Comparison of ENCODE assay signal across 11 cellular contexts in genomic region chr6:44275749-44276648, GRCh38. TPM values are rescaled to one million over a fixed set of nuclear protein-coding genes. Genes with fewer than 3 reads are reported as not detected.
DNase-seq lines count a peak whose midpoint lies in the region; ATAC-seq and TF ChIP-seq lines count a peak whose summit lies in the region.
"Had no signal": no experiment of that assay in that cellular context is flagged by ENCODE, and none has a peak within 500 bp of the region (broad histone marks: within the 10 kb centered on the region; RNA-seq: fewer than 3 reads in every experiment).

No MANE protein-coding gene starts in this region.

- H3K27me3 Mint-ChIP-seq in effector memory CD8-positive, alpha-beta T cell: peaks cover 71 to 88% of the 10 kb centered on the region in 2 donors
- H3K27me3 Mint-ChIP-seq in naive thymus-derived CD8-positive, alpha-beta T cell: peaks cover 31 to 75% (median 57%) of the 10 kb centered on the region in 5 donors

- no peaks in the 10 kb centered on the region for H3K36me3 ChIP-seq in HUES6 (ENCODE audit: control insufficient read depth, insufficient read depth, low read length)

- H3K4me1 ChIP-seq in HUES6 (ENCODE audit: control insufficient read depth, insufficient read depth, low read length): peaks cover 13% of the 10 kb centered on the region

- H3K4me3 Mint-ChIP-seq in effector memory CD8-positive, alpha-beta T cell: no peak overlapping the region
- H3K4me3 Mint-ChIP-seq in naive thymus-derived CD8-positive, alpha-beta T cell: peak overlapping the region in 4 of 10 donors; percentile 7 to 58 (median 30)

- peaks cover 6% of the 10 kb centered on the region for H3K36me3 Mint-ChIP-seq in effector memory CD8-positive, alpha-beta T cell (ENCODE audit: insufficient read depth)
- H3K36me3 Mint-ChIP-seq in naive thymus-derived CD8-positive, alpha-beta T cell: peaks cover 0 to 2% (median 0%) of the 10 kb centered on the region in 3 donors

- no peak overlapping the region for H3K27ac Mint-ChIP-seq in effector memory CD8-positive, alpha-beta T cell
- H3K27ac Mint-ChIP-seq in naive thymus-derived CD8-positive, alpha-beta T cell: no peak overlapping the region

- H3K9ac ChIP-seq in HUES6 (ENCODE audit: low read length): peak overlapping the region; percentile 18

- H3K4me3 ChIP-seq in AG04450 (ENCODE audit: low read depth, low read length) (0 out of 2 replicates have a peak overlapping the region, but pooled peaks have one; percentile 10), HUES6 (ENCODE audit: low read depth, low read length) (peak overlapping the region; percentile 48)

- no peak for DNase-seq in AG04450 (ENCODE audit: low read depth, low spot score)
- DNase-seq in effector memory CD8-positive, alpha-beta T cell: no peak
- DNase-seq in naive thymus-derived CD8-positive, alpha-beta T cell: peak in 2 of 10 donors; percentile 35 to 41
- DNase-seq in mucosa of gallbladder (ENCODE audit: low spot score): no peak
- DNase-seq in T-helper 1 cell: no peak
- DNase-seq in activated gamma-delta T cell treated with Interleukin-2 at 50 U/mL for 16 hours: no peak
- DNase-seq in NCI-H82 (lab: John Stamatoyannopoulos, UW): no peak
- DNase-seq: DND-41, NCI-H524 had no signal

- H3K27ac ChIP-seq in AG04450 (ENCODE audit: low read depth, low read length): no peak overlapping the region
- H3K27ac ChIP-seq in HUES6 (ENCODE audit: low read depth, low read length): no peak overlapping the region

- peak; percentile 78 for ATAC-seq in effector memory CD8-positive, alpha-beta T cell (replicated peaks)
- ATAC-seq in naive thymus-derived CD8-positive, alpha-beta T cell: peak; percentile 83 to 86

- POLR2A ChIA-PET in AG04450 (lab: Yijun Ruan, JAX): no interaction called here
- POLR2A ChIA-PET in naive thymus-derived CD8-positive, alpha-beta T cell (lab: Charles Lee): interaction anchor here (0.5 kb wide), 1 partner anchor 17 kb away, joined by 8 read pairs; no protein-coding TSS in a partner anchor

- H3K9me3 ChIP-seq in AG04450 (ENCODE audit: control insufficient read depth, insufficient read depth, low read length): peaks cover 5% of the 10 kb centered on the region; the same call in 1 of the 2 replicates
- no peaks in the 10 kb centered on the region for H3K9me3 ChIP-seq in HUES6 (ENCODE audit: control insufficient read depth, insufficient read depth, low read depth, low read length)

- CTCF ChIA-PET in AG04450 (lab: Charles Lee): interaction anchor here (0.6 kb wide), 1 partner anchor 9 kb away, joined by 4 read pairs; no protein-coding TSS in a partner anchor

- TF ChIP-seq CTCF in AG04450 (IDR thresholded peaks at IDR 0.05; ENCODE audit: low read depth, low read length): no peak

- peaks cover 76% of the 10 kb centered on the region for H3K27me3 ChIP-seq in AG04450 (ENCODE audit: control insufficient read depth, insufficient read depth, low read length)
- peaks cover 100% of the 10 kb centered on the region for H3K27me3 ChIP-seq in HUES6 (ENCODE audit: control insufficient read depth, insufficient read depth, low read length)

- H3K4me1 Mint-ChIP-seq in effector memory CD8-positive, alpha-beta T cell (ENCODE audit: low read depth in 2 of 2): peaks cover 4 to 5% of the 10 kb centered on the region in 2 donors
- peaks cover 5 to 15% (median 10%) of the 10 kb centered on the region in 4 donors for H3K4me1 Mint-ChIP-seq in naive thymus-derived CD8-positive, alpha-beta T cell

- no peaks in the 10 kb centered on the region for H3K9me3 Mint-ChIP-seq in effector memory CD8-positive, alpha-beta T cell
- H3K9me3 Mint-ChIP-seq in naive thymus-derived CD8-positive, alpha-beta T cell: no peaks in the 10 kb centered on the region

RNA-seq across cellular contexts. Expression of gene TMEM151B, which starts 5.7 kb away (rescaled TPM):
- not detected in 2 replicates for polyA plus RNA-seq in AG04450 (2011; rRNA removed)
- polyA minus RNA-seq in AG04450 (2011; rRNA and poly(A)+ RNA removed): not detected in 2 replicates
- not detected for total RNA-seq in naive thymus-derived CD8-positive, alpha-beta T cell
- not detected for polyA plus RNA-seq in naive thymus-derived CD8-positive, alpha-beta T cell
- total RNA-seq in mucosa of gallbladder: 0.12 TPM
- total RNA-seq: mononuclear cell had no signal

RNA-seq across cellular contexts. Expression of gene NFKBIE, which starts 10.6 kb away (rescaled TPM):
- polyA plus RNA-seq in AG04450 (2011; rRNA removed): 13.7 and 17.0 TPM in 2 replicates
- 6.4 and 9.4 TPM in 2 replicates for polyA minus RNA-seq in AG04450 (2011; rRNA and poly(A)+ RNA removed)
- total RNA-seq in naive thymus-derived CD8-positive, alpha-beta T cell: 10 to 100 TPM; 11.4 to 14.4 TPM
- 1 to 10 TPM; 2.7 to 4.1 (median 3.6) TPM for polyA plus RNA-seq in naive thymus-derived CD8-positive, alpha-beta T cell
- 10.9 TPM for total RNA-seq in mucosa of gallbladder

RNA-seq across cellular contexts. Expression of gene SLC35B2, which starts 18.7 kb away (rescaled TPM):
- 83.5 and 107 TPM in 2 replicates for polyA plus RNA-seq in AG04450 (2011; rRNA removed)
- 55.7 and 76.1 TPM in 2 replicates for polyA minus RNA-seq in AG04450 (2011; rRNA and poly(A)+ RNA removed)
- 10 to 100 TPM; 18.0 to 18.3 TPM for total RNA-seq in naive thymus-derived CD8-positive, alpha-beta T cell
- polyA plus RNA-seq in naive thymus-derived CD8-positive, alpha-beta T cell: 10 to 100 TPM; 31.9 to 40.1 (median 39.0) TPM
- total RNA-seq in mucosa of gallbladder: 50.8 TPM

RNA-seq across cellular contexts. Expression of gene HSP90AB1, which starts 29.1 kb away (rescaled TPM):
- 792 and 943 TPM in 2 replicates for polyA plus RNA-seq in AG04450 (2011; rRNA removed)
- polyA minus RNA-seq in AG04450 (2011; rRNA and poly(A)+ RNA removed): 662 and 748 TPM in 2 replicates
- 100 to 1,000 TPM; 480 to 502 TPM for total RNA-seq in naive thymus-derived CD8-positive, alpha-beta T cell
- 100 to 1,000 TPM; 420 to 607 (median 518) TPM for polyA plus RNA-seq in naive thymus-derived CD8-positive, alpha-beta T cell
- total RNA-seq in mucosa of gallbladder: 893 TPM

RNA-seq across cellular contexts. Expression of gene AARS2, which starts 37.1 kb away (rescaled TPM):
- polyA plus RNA-seq in AG04450 (2011; rRNA removed): 5.8 and 6.2 TPM in 2 replicates
- polyA minus RNA-seq in AG04450 (2011; rRNA and poly(A)+ RNA removed): 11.9 and 13.4 TPM in 2 replicates
- total RNA-seq in naive thymus-derived CD8-positive, alpha-beta T cell: 10 to 100 TPM; 23.8 to 24.1 TPM
- 10 to 100 TPM in 1 of 3 donors, 1 to 10 TPM in 2; 5.2 to 13.5 (median 6.3) TPM for polyA plus RNA-seq in naive thymus-derived CD8-positive, alpha-beta T cell
- 28.6 TPM for total RNA-seq in mucosa of gallbladder
